ENCODE assay signal across 11 cellular contexts in the genomic region with DNA sequence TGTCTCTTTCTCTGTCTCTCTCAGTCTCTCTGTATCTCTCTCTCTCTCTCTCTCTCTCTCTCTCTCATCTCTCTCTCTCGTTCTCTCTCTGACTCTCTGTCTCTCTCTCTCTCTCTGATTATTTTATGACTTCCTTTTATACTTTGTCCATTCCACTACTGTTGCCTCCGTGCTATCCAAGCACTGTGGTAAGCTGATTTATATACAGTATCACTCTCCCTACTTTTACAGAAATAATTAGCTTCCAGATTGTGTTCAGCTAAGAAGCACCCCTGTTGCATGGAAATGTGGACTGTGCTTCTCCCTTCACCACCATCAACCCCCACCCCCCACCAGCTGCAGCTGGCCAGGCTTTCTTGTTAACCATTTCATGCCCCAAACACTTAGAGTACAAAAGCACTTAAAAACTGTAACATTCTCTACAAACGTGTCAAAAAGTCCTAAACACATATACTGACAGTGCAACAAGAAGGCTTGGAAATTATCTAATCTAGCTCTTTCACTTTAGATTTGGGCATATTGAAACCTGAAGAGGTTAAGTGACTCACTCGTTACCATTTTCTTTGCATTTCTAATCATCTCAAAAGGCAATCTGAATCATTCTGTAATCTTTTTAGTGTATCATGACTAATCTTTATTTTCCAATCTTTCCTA. TPM values are rescaled to one million over a fixed set of nuclear protein-coding genes. Genes with fewer than 3 reads are reported as not detected.
A peak's percentile ranks its signal among the peaks of the same experiment; 100 is the strongest.
DNase-seq lines count a peak whose midpoint lies in the region; ATAC-seq and TF ChIP-seq lines count a peak whose summit lies in the region.
"Had no signal": no experiment of that assay in that cellular context is flagged by ENCODE, and none has a peak within 500 bp of the region (broad histone marks: within the 10 kb centered on the region; RNA-seq: fewer than 3 reads in every experiment).

No MANE protein-coding gene starts in this region.

- H3K27me3 Mint-ChIP-seq in T-helper 17 cell = peaks cover 35% of the 10 kb centered on the region

- ATAC-seq in HG02840 (IDR thresholded peaks at IDR 0.05; ENCODE audit: low FRiP score, unreplicated experiment) (no peak), T-helper 17 cell (no peak)

- H3K4me1 ChIP-seq in HUES64 (ENCODE audit: insufficient read depth, low read length) = peaks cover 33% of the 10 kb centered on the region
- H3K4me1 ChIP-seq in esophagus squamous epithelium = peaks cover 0 to 33% (median 9%) of the 10 kb centered on the region in 3 donors

- intact Hi-C loops in esophagus squamous epithelium (cut with DNase I) = no loop called here

- H3K4me3 Mint-ChIP-seq in T-helper 17 cell = no peak overlapping the region

- H3K36me3 ChIP-seq in HUES64 (ENCODE audit: insufficient read depth, low read length) = no peaks in the 10 kb centered on the region
- no peaks in the 10 kb centered on the region for H3K36me3 ChIP-seq in esophagus squamous epithelium
- H3K36me3 ChIP-seq: adrenal gland had no signal

- H3K36me3 Mint-ChIP-seq in T-helper 17 cell (ENCODE audit: low read depth) = peaks cover 3% of the 10 kb centered on the region

- no peak overlapping the region for H3K9ac ChIP-seq in HUES64 (ENCODE audit: low read depth, low read length)

- H3K9me3 ChIP-seq in HUES64 (ENCODE audit: insufficient read depth, low read depth, low read length) = no peaks in the 10 kb centered on the region
- H3K9me3 ChIP-seq in esophagus squamous epithelium = no peaks in the 10 kb centered on the region
- H3K9me3 ChIP-seq in T-helper 17 cell (ENCODE audit: control insufficient read depth, low read length, poor library complexity, severe bottlenecking) = no peaks in the 10 kb centered on the region
- H3K9me3 ChIP-seq: adrenal gland had no signal

- H3K27me3 ChIP-seq in HUES64 (ENCODE audit: insufficient read depth, low read length) (no peaks in the 10 kb centered on the region), esophagus squamous epithelium (no peaks in the 10 kb centered on the region)
- H3K27me3 ChIP-seq: adrenal gland had no signal

- H3K27ac Mint-ChIP-seq in T-helper 17 cell = no peak overlapping the region

- no peak for TF ChIP-seq CTCF in esophagus squamous epithelium (IDR thresholded peaks at IDR 0.05)

- H3K4me3 ChIP-seq in HUES64 (ENCODE audit: low read length) (no peak overlapping the region), esophagus squamous epithelium (no peak overlapping the region)
- H3K4me3 ChIP-seq: adrenal gland had no signal

- peak; percentile 19 for DNase-seq in stimulated activated CD4-positive, alpha-beta T cell treated with anti-CD3 and anti-CD28 coated beads, Interleukin-15, amount 100 ng/mL, for 24 hours
- no peak for DNase-seq in stimulated activated CD4-positive, alpha-beta T cell treated with anti-CD3 and anti-CD28 coated beads, Interleukin-12 subunit alpha, Interleukin-12 subunit beta, amount 100 ng/mL, for 4 hours
- no peak for DNase-seq in esophagus squamous epithelium (lab: John Stamatoyannopoulos, UW)
- DNase-seq in NCI-H146 treated with DMSO at 0.1 percent for 48 hours (lab: John Stamatoyannopoulos, UW; ENCODE audit: unreplicated experiment) = no peak
- DNase-seq in T-helper 17 cell = no peak
- DNase-seq in OCI-M2 (lab: John Stamatoyannopoulos, UW; ENCODE audit: unreplicated experiment) = no peak
- DNase-seq: adrenal gland, DMS153, KG1 had no signal

- H3K27ac ChIP-seq in HUES64 (ENCODE audit: low read depth, low read length) = peak overlapping the region; percentile 19; the same call in 1 of the 2 replicates
- peak overlapping the region in 3 of 4 donors; percentile 37 to 87 (median 72) for H3K27ac ChIP-seq in esophagus squamous epithelium

- peaks cover 10% of the 10 kb centered on the region for H3K4me1 Mint-ChIP-seq in T-helper 17 cell

- no peak for TF ChIP-seq POLR2A in esophagus squamous epithelium (IDR thresholded peaks at IDR 0.05)

- 29% methylated on average over 4 of the region's 4 CpGs for WGBS in HUES64
- WGBS in esophagus squamous epithelium, 2 donors = 33 to 38% methylated on average over 4 of the region's 4 CpGs

RNA-seq across cellular contexts. Expression of a gene that starts 11.6 kb away (rescaled TPM):
- 1.4 TPM for polyA plus RNA-seq in HUES64 (2013, experiment 1 of 2)
- polyA plus RNA-seq in HUES64 (2013, experiment 2 of 2) = 1.6 TPM
- total RNA-seq in esophagus squamous epithelium (1 to 10 TPM in 3 of 4 donors, not detected in 1; 1.1 to 7.8 (median 3.1) TPM), T-helper 17 cell (not detected)

RNA-seq across cellular contexts. Expression of a gene that starts 16.6 kb away (rescaled TPM):
- 17.4 TPM for polyA plus RNA-seq in HUES64 (2013, experiment 1 of 2)
- polyA plus RNA-seq in HUES64 (2013, experiment 2 of 2) = 17.7 TPM
- total RNA-seq in esophagus squamous epithelium (10 to 100 TPM in 2 of 4 donors, 1 to 10 TPM in 2; 6.9 to 13.6 (median 9.7) TPM), T-helper 17 cell (1 to 10 TPM; 1.5 to 8.8 TPM)
